Comparison of ENCODE assay signal across 8 cellular contexts in genomic region chr1:157170677-157171515, GRCh38. TPM values are rescaled to one million over a fixed set of nuclear protein-coding genes. Genes with fewer than 3 reads are reported as not detected.
DNase-seq lines count a peak whose midpoint lies in the region; ATAC-seq, FAIRE-seq and TF ChIP-seq lines count a peak whose summit lies in the region.

No MANE protein-coding gene starts in this region.

- no peak overlapping the region for H3K4me3 ChIP-seq in upper lobe of right lung

- intact Hi-C loops in activated T-helper 1 cell treated with anti-CD3 and anti-CD28 coated beads, Interleukin-12 subunit alpha, Interleukin-12 subunit beta, Interleukin-2, Interleukin-4 antibody, amounts not matched to agents 30 ng/mL and 10 ng/mL and 1 ng/mL, durations not matched to agents 14 hours and 24 hours and 36 hours (cut with micrococcal nuclease), result no loop called here
- intact Hi-C loops in upper lobe of right lung (cut with DNase I), result no loop called here

- peak; percentile 47 for TF ChIP-seq CTCF in upper lobe of right lung (IDR thresholded peaks at IDR 0.05)

- no peaks in the 10 kb centered on the region for H3K9me3 ChIP-seq in upper lobe of right lung

- H3K27ac ChIP-seq in upper lobe of right lung, result no peak overlapping the region

- DNase-seq in CD1c-positive myeloid dendritic cell (ENCODE audit: extremely low spot score) (peak; percentile 70), GM18507 (ENCODE audit: extremely low spot score, insufficient read length, low read depth) (no peak), NCI-H82 treated with DMSO at 0.1 percent for 48 hours (lab: John Stamatoyannopoulos, UW; ENCODE audit: unreplicated experiment) (peak; percentile 35), kidney tubule cell (ENCODE audit: low spot score) (peak; percentile 47), upper lobe of right lung (peak; percentile 80), amniotic stem cell (lab: John Stamatoyannopoulos, UW) (no peak), frontal cortex (ENCODE audit: low spot score in 2 of 2) (no peak)
- DNase-seq in activated T-helper 1 cell treated with anti-CD3 and anti-CD28 coated beads, Interleukin-12 subunit alpha, Interleukin-12 subunit beta, Interleukin-2, Interleukin-4 antibody, amounts not matched to agents 30 ng/mL and 10 ng/mL and 1 ng/mL, durations not matched to agents 14 hours and 24 hours and 36 hours (ENCODE audit: low spot score), result peak; percentile 17

- no peaks in the 10 kb centered on the region for H3K4me1 ChIP-seq in upper lobe of right lung

- no peaks in the 10 kb centered on the region for H3K4me1 Mint-ChIP-seq in activated T-helper 1 cell treated with anti-CD3 and anti-CD28 coated beads, Interleukin-12 subunit alpha, Interleukin-12 subunit beta, Interleukin-2, Interleukin-4 antibody, amounts not matched to agents 30 ng/mL and 10 ng/mL and 1 ng/mL, durations not matched to agents 14 hours and 24 hours and 36 hours (ENCODE audit: low read depth)

- H3K4me3 Mint-ChIP-seq in activated T-helper 1 cell treated with anti-CD3 and anti-CD28 coated beads, Interleukin-12 subunit alpha, Interleukin-12 subunit beta, Interleukin-2, Interleukin-4 antibody, amounts not matched to agents 30 ng/mL and 10 ng/mL and 1 ng/mL, durations not matched to agents 14 hours and 24 hours and 36 hours, result no peak overlapping the region

- FAIRE-seq in GM18507 (lab: Jason Lieb, UNC), result peak; percentile 38
- no peak for FAIRE-seq in frontal cortex (lab: Jason Lieb, UNC)

- H3K27ac Mint-ChIP-seq in activated T-helper 1 cell treated with anti-CD3 and anti-CD28 coated beads, Interleukin-12 subunit alpha, Interleukin-12 subunit beta, Interleukin-2, Interleukin-4 antibody, amounts not matched to agents 30 ng/mL and 10 ng/mL and 1 ng/mL, durations not matched to agents 14 hours and 24 hours and 36 hours, result no peak overlapping the region

- no peaks in the 10 kb centered on the region for H3K36me3 ChIP-seq in upper lobe of right lung

- H3K36me3 Mint-ChIP-seq in activated T-helper 1 cell treated with anti-CD3 and anti-CD28 coated beads, Interleukin-12 subunit alpha, Interleukin-12 subunit beta, Interleukin-2, Interleukin-4 antibody, amounts not matched to agents 30 ng/mL and 10 ng/mL and 1 ng/mL, durations not matched to agents 14 hours and 24 hours and 36 hours (ENCODE audit: low read depth), result no peaks in the 10 kb centered on the region

- H3K27me3 Mint-ChIP-seq in activated T-helper 1 cell treated with anti-CD3 and anti-CD28 coated beads, Interleukin-12 subunit alpha, Interleukin-12 subunit beta, Interleukin-2, Interleukin-4 antibody, amounts not matched to agents 30 ng/mL and 10 ng/mL and 1 ng/mL, durations not matched to agents 14 hours and 24 hours and 36 hours (ENCODE audit: insufficient read depth), result peaks cover 23% of the 10 kb centered on the region

- H3K27me3 ChIP-seq in upper lobe of right lung, result no peaks in the 10 kb centered on the region

- peak; percentile 46 for ATAC-seq in upper lobe of right lung

- no peaks in the 10 kb centered on the region for H3K9me3 Mint-ChIP-seq in activated T-helper 1 cell treated with anti-CD3 and anti-CD28 coated beads, Interleukin-12 subunit alpha, Interleukin-12 subunit beta, Interleukin-2, Interleukin-4 antibody, amounts not matched to agents 30 ng/mL and 10 ng/mL and 1 ng/mL, durations not matched to agents 14 hours and 24 hours and 36 hours

RNA-seq across cellular contexts. Expression of gene ETV3, which starts 32.7 kb away (rescaled TPM):
- 47.6 and 51.3 TPM in 2 replicates for total RNA-seq in activated T-helper 1 cell treated with anti-CD3 and anti-CD28 coated beads, Interleukin-12 subunit alpha, Interleukin-12 subunit beta, Interleukin-2, Interleukin-4 antibody, amounts not matched to agents 30 ng/mL and 10 ng/mL and 1 ng/mL, durations not matched to agents 14 hours and 24 hours and 36 hours
- total RNA-seq in upper lobe of right lung (39.2 TPM), frontal cortex (14.3 TPM)

Comparison
In these comparisons a context has a peak if more than half of its experiments do, and no peak if none do; other contexts are left out.
1. DNase-seq: peak in CD1c-positive myeloid dendritic cell (single experiment), NCI-H82 treated with DMSO at 0.1 percent for 48 hours (single experiment), activated T-helper 1 cell treated with anti-CD3 and anti-CD28 coated beads, Interleukin-12 subunit alpha, Interleukin-12 subunit beta, Interleukin-2, Interleukin-4 antibody, amounts not matched to agents 30 ng/mL and 10 ng/mL and 1 ng/mL, durations not matched to agents 14 hours and 24 hours and 36 hours (single experiment), kidney tubule cell (single experiment) and upper lobe of right lung (single experiment); none in GM18507 (single experiment), amniotic stem cell (single experiment) and frontal cortex (0 of 2).